ENCODE assay signal across 25 cellular contexts in genomic region chr4:163528618-163529017, GRCh38. TPM values are rescaled to one million over a fixed set of nuclear protein-coding genes. Genes with fewer than 3 reads are reported as not detected.
DNase-seq lines count a peak whose midpoint lies in the region; ATAC-seq, FAIRE-seq and TF ChIP-seq lines count a peak whose summit lies in the region.
"Had no signal": no experiment of that assay in that cellular context is flagged by ENCODE, and none has a peak within 500 bp of the region (broad histone marks: within the 10 kb centered on the region; RNA-seq: fewer than 3 reads in every experiment).

No MANE protein-coding gene starts in this region.

- H2BK5ac ChIP-seq in neuronal stem cell (ENCODE audit: low read length), result no peak overlapping the region

- no peak overlapping the region for H3K4ac ChIP-seq in neuronal stem cell (ENCODE audit: low read length)

- H3K36me3 ChIP-seq in neuronal stem cell (replicated peaks in 1 of 2; ENCODE audit: control insufficient read depth in 2 of 2, insufficient read depth in 2 of 2, low read length in 2 of 2), result peaks cover 0 to 97% of the 10 kb centered on the region in 2 donors

- H3K14ac ChIP-seq in neuronal stem cell (ENCODE audit: low read length), result no peak overlapping the region

- no peaks in the 10 kb centered on the region for H3K9me3 ChIP-seq in neuronal stem cell (replicated peaks in 1 of 2; ENCODE audit: control insufficient read depth in 2 of 2, insufficient read depth in 1 of 2, low read depth in 1 of 2, low read length in 2 of 2)
- H3K9me3 ChIP-seq: BLaER1 had no signal

- H3K4me3 ChIP-seq in neuronal stem cell (ENCODE audit: low read length in 2 of 2), result no peak overlapping the region
- H3K4me3 ChIP-seq: BLaER1, GM12878, GM23338 had no signal

- H3K27ac Mint-ChIP-seq in activated naive CD4-positive, alpha-beta T cell treated with anti-CD3 and anti-CD28 coated beads, Interleukin-2, amount 10 ng/mL, durations not matched to agents 7 days and 5 days, result peak overlapping the region; percentile 16
- no peak overlapping the region for H3K27ac Mint-ChIP-seq in activated naive CD4-positive, alpha-beta T cell treated with anti-CD3 and anti-CD28 coated beads, Interleukin-2, amount 50 U/mL, for 72 hours
- peak overlapping the region; percentile 33; the same call in 1 of the 2 replicates for H3K27ac Mint-ChIP-seq in WTC11
- H3K27ac Mint-ChIP-seq: CD4-positive, alpha-beta T cell; GM23338; H9 had no signal

- POLR2A ChIA-PET in WTC11 (lab: Charles Lee), result no interaction called here

- peak overlapping the region; percentile 24 for H3K9ac ChIP-seq in neuronal stem cell (ENCODE audit: low read depth, low read length, poor library complexity)
- H3K9ac ChIP-seq: BLaER1 had no signal

- H3K27ac ChIP-seq in neuronal stem cell (replicated peaks; ENCODE audit: low read length), result no peak overlapping the region
- H3K27ac ChIP-seq: 22Rv1, BLaER1, C4-2B had no signal

- no peak for TF ChIP-seq POLR2A in GM12891 (IDR thresholded peaks at IDR 0.05; ENCODE audit: low read depth, low read length)

- CTCF ChIA-PET in activated naive CD4-positive, alpha-beta T cell treated with anti-CD3 and anti-CD28 coated beads, Interleukin-2, amount 10 ng/mL, durations not matched to agents 7 days and 5 days (lab: Charles Lee), result interaction anchor here (2.0 kb wide), 1 partner anchor 12 kb away, joined by 4 read pairs; no protein-coding TSS in a partner anchor
- CTCF ChIA-PET in WTC11 (lab: Charles Lee), result no interaction called here

- no peak for DNase-seq in activated naive CD4-positive, alpha-beta T cell treated with anti-CD3 and anti-CD28 coated beads, Interleukin-2, amount 10 ng/mL, durations not matched to agents 7 days and 5 days
- no peak for DNase-seq in activated naive CD4-positive, alpha-beta T cell treated with anti-CD3 and anti-CD28 coated beads, Interleukin-2, amount 50 U/mL, for 72 hours (ENCODE audit: low spot score in 2 of 2)
- no peak for DNase-seq in GM12891 (ENCODE audit: insufficient read length, low spot score)
- DNase-seq in WTC11 (ENCODE audit: low spot score), result no peak
- no peak for DNase-seq in neuronal stem cell (ENCODE audit: low spot score)
- DNase-seq in EL, result no peak
- DNase-seq in KG1 (lab: John Stamatoyannopoulos, UW), result no peak
- DNase-seq: CD4-positive, alpha-beta T cell; CD8-positive, alpha-beta memory T cell; DMS53; DMS79 treated with DMSO at 0.1 percent for 48 hours; GDM1; H9 had no signal

- FAIRE-seq in GM12891 (lab: Jason Lieb, UNC), result peak; percentile 31
- FAIRE-seq: A204.1, GM12878, GM18507 had no signal

- H3K4me3 Mint-ChIP-seq in activated naive CD4-positive, alpha-beta T cell treated with anti-CD3 and anti-CD28 coated beads, Interleukin-2, amount 10 ng/mL, durations not matched to agents 7 days and 5 days, result no peak overlapping the region
- H3K4me3 Mint-ChIP-seq in WTC11, result no peak overlapping the region
- H3K4me3 Mint-ChIP-seq: B cell; CD4-positive, alpha-beta T cell; CD8-positive, alpha-beta memory T cell; GM23338; H9 had no signal

- H3K4me1 ChIP-seq in neuronal stem cell (ENCODE audit: control insufficient read depth in 2 of 2, insufficient read depth in 1 of 2, low read depth in 1 of 2, low read length in 2 of 2), result peaks cover 0 to 1% of the 10 kb centered on the region in 2 donors

- no peak for ATAC-seq in activated naive CD4-positive, alpha-beta T cell treated with anti-CD3 and anti-CD28 coated beads, Interleukin-2, amount 50 U/mL, for 72 hours
- no peak for ATAC-seq in WTC11
- ATAC-seq in HG03342 (IDR thresholded peaks at IDR 0.05; ENCODE audit: unreplicated experiment), result no peak
- ATAC-seq: GM12878, GM23338, HCT116 had no signal

- no peaks in the 10 kb centered on the region for H3K79me1 ChIP-seq in neuronal stem cell (ENCODE audit: low read depth, low read length)

- H4K8ac ChIP-seq in neuronal stem cell (ENCODE audit: low read depth, low read length), result no peak overlapping the region

- H4K91ac ChIP-seq in neuronal stem cell (ENCODE audit: low read depth, low read length, poor library complexity), result no peak overlapping the region

- H2AK5ac ChIP-seq in neuronal stem cell (ENCODE audit: low read depth, low read length), result no peak overlapping the region

- no peaks in the 10 kb centered on the region for H3K27me3 ChIP-seq in neuronal stem cell (ENCODE audit: control insufficient read depth in 3 of 3, insufficient read depth in 3 of 3, low read depth in 1 of 3, low read length in 3 of 3)
- H3K27me3 ChIP-seq: BLaER1 had no signal

- H2BK12ac ChIP-seq in neuronal stem cell (ENCODE audit: low read length), result no peak overlapping the region

- H3K4me1 Mint-ChIP-seq in activated naive CD4-positive, alpha-beta T cell treated with anti-CD3 and anti-CD28 coated beads, Interleukin-2, amount 10 ng/mL, durations not matched to agents 7 days and 5 days, result peaks cover 4% of the 10 kb centered on the region
- H3K4me1 Mint-ChIP-seq in WTC11, result peaks cover 19% of the 10 kb centered on the region
- H3K4me1 Mint-ChIP-seq: CD8-positive, alpha-beta memory T cell had no signal

- no peaks in the 10 kb centered on the region for H3K9me3 Mint-ChIP-seq in activated naive CD4-positive, alpha-beta T cell treated with anti-CD3 and anti-CD28 coated beads, Interleukin-2, amount 10 ng/mL, durations not matched to agents 7 days and 5 days
- no peaks in the 10 kb centered on the region for H3K9me3 Mint-ChIP-seq in activated naive CD4-positive, alpha-beta T cell treated with anti-CD3 and anti-CD28 coated beads, Interleukin-2, amount 50 U/mL, for 72 hours
- no peaks in the 10 kb centered on the region for H3K9me3 Mint-ChIP-seq in WTC11
- H3K9me3 Mint-ChIP-seq: CD4-positive, alpha-beta T cell; CD8-positive, alpha-beta memory T cell; GM23338; H9 had no signal

- H2BK120ac ChIP-seq in neuronal stem cell (ENCODE audit: low read depth, low read length), result no peak overlapping the region

- H3K27me3 Mint-ChIP-seq in activated naive CD4-positive, alpha-beta T cell treated with anti-CD3 and anti-CD28 coated beads, Interleukin-2, amount 10 ng/mL, durations not matched to agents 7 days and 5 days, result no peaks in the 10 kb centered on the region
- no peaks in the 10 kb centered on the region; the same call in 1 of the 2 replicates for H3K27me3 Mint-ChIP-seq in WTC11 (ENCODE audit: low read depth)
- H3K27me3 Mint-ChIP-seq: B cell; CD4-positive, alpha-beta T cell; CD8-positive, alpha-beta memory T cell had no signal

- H3K4me2 ChIP-seq in neuronal stem cell (ENCODE audit: insufficient read depth, low read length, poor library complexity, severe bottlenecking), result no peak overlapping the region
- H3K4me2 ChIP-seq: BLaER1, GM23338 had no signal

- no peak overlapping the region for H3K23ac ChIP-seq in neuronal stem cell (ENCODE audit: low read depth, low read length, poor library complexity)

- no peak overlapping the region for H2BK15ac ChIP-seq in neuronal stem cell (ENCODE audit: low read length)

- no peak for TF ChIP-seq CTCF in WTC11 (IDR thresholded peaks at IDR 0.05)

- peaks cover 26% of the 10 kb centered on the region for H3K36me3 Mint-ChIP-seq in activated naive CD4-positive, alpha-beta T cell treated with anti-CD3 and anti-CD28 coated beads, Interleukin-2, amount 10 ng/mL, durations not matched to agents 7 days and 5 days
- H3K36me3 Mint-ChIP-seq in activated naive CD4-positive, alpha-beta T cell treated with anti-CD3 and anti-CD28 coated beads, Interleukin-2, amount 50 U/mL, for 72 hours, result peaks cover 9 to 10% of the 10 kb centered on the region in 2 donors
- peaks cover 38% of the 10 kb centered on the region for H3K36me3 Mint-ChIP-seq in WTC11

- no CpG with 5 or more reads among the region's 4 CpGs for WGBS in neuronal stem cell (ENCODE audit: extremely low coverage in 2 of 2, insufficient read length in 2 of 2, insufficient replicate concordance in 1 of 2), 2 donors

- H2AFZ ChIP-seq in neuronal stem cell (ENCODE audit: low read length), result no peak overlapping the region
- H2AFZ ChIP-seq: GM23338 had no signal

- H3K18ac ChIP-seq in neuronal stem cell (ENCODE audit: low read length), result no peak overlapping the region

TF ChIP-seq in GM12891, 5 proteins besides CTCF, POLR2A, EP300 and RAD21:
- TF ChIP-seq SPI1 (IDR thresholded peaks at IDR 0.05; ENCODE audit: low read depth, low read length) (no peak), POU2F2 (IDR thresholded peaks at IDR 0.05; ENCODE audit: low read depth, low read length) (no peak), POLR2AphosphoS5 (IDR thresholded peaks at IDR 0.05; ENCODE audit: low read depth, low read length) (no peak), TAF1 (IDR thresholded peaks at IDR 0.05; ENCODE audit: low read depth, low read length) (no peak), PAX5 (IDR thresholded peaks at IDR 0.05; ENCODE audit: insufficient read depth, low read length, severe bottlenecking) (no peak)

TF ChIP-seq in WTC11, 78 proteins besides CTCF, POLR2A, EP300 and RAD21 (continues in another document):
- TF ChIP-seq TCF7 (CRISPR knock-in tag; IDR thresholded peaks at IDR 0.05; ENCODE audit: low read depth), result no peak
- TF ChIP-seq NFE2L1 (CRISPR knock-in tag; IDR thresholded peaks at IDR 0.05), result no peak
- TF ChIP-seq ZNF232 (CRISPR knock-in tag; IDR thresholded peaks at IDR 0.05), result no peak
- TF ChIP-seq ATF1 (CRISPR knock-in tag; IDR thresholded peaks at IDR 0.05), result no peak
- TF ChIP-seq RORB (CRISPR knock-in tag; IDR thresholded peaks at IDR 0.05), result no peak

RNA-seq across cellular contexts. Expression of gene TMA16, which starts 34.1 kb away (rescaled TPM):
- total RNA-seq in activated naive CD4-positive, alpha-beta T cell treated with anti-CD3 and anti-CD28 coated beads, Interleukin-2, amount 50 U/mL, for 72 hours, result 10 to 100 TPM; 20.2 to 45.4 TPM
- polyA plus RNA-seq in GM12891 (2012; ENCODE audit: low read depth, missing spikeins), result 53.0 TPM
- total RNA-seq in WTC11 (2021), result 63.7 to 64.9 TPM (median 64.8 TPM) in 3 replicates
- 74.9 TPM for polyA plus RNA-seq in neuronal stem cell (2013, experiment 1 of 2)
- polyA plus RNA-seq in neuronal stem cell (2013, experiment 2 of 2), result 80.1 TPM

RNA-seq across cellular contexts. Expression of gene TKTL2, which starts 55.1 kb away (rescaled TPM):
- total RNA-seq in activated naive CD4-positive, alpha-beta T cell treated with anti-CD3 and anti-CD28 coated beads, Interleukin-2, amount 50 U/mL, for 72 hours, result not detected
- polyA plus RNA-seq in GM12891 (2012; ENCODE audit: low read depth, missing spikeins), result not detected
- total RNA-seq in WTC11 (2021), result not detected in 3 replicates
- not detected for polyA plus RNA-seq in neuronal stem cell (2013, experiment 1 of 2)
- not detected for polyA plus RNA-seq in neuronal stem cell (2013, experiment 2 of 2)
- total RNA-seq: CD4-positive, alpha-beta T cell; CD8-positive, alpha-beta memory T cell; GM12878; H4; H9 had no signal
- polyA plus RNA-seq: AG04450; CD8-positive, alpha-beta memory T cell; GM23338 had no signal

Comparison
In these comparisons a context has a peak if more than half of its experiments do, and no peak if none do; other contexts are left out.
1. H3K27ac Mint-ChIP-seq: peak in activated naive CD4-positive, alpha-beta T cell treated with anti-CD3 and anti-CD28 coated beads, Interleukin-2, amount 10 ng/mL, durations not matched to agents 7 days and 5 days (single experiment) and WTC11 (single experiment); none in activated naive CD4-positive, alpha-beta T cell treated with anti-CD3 and anti-CD28 coated beads, Interleukin-2, amount 50 U/mL, for 72 hours (0 of 2).